ENCODE assay signal across 1 cellular context in the genomic region with DNA sequence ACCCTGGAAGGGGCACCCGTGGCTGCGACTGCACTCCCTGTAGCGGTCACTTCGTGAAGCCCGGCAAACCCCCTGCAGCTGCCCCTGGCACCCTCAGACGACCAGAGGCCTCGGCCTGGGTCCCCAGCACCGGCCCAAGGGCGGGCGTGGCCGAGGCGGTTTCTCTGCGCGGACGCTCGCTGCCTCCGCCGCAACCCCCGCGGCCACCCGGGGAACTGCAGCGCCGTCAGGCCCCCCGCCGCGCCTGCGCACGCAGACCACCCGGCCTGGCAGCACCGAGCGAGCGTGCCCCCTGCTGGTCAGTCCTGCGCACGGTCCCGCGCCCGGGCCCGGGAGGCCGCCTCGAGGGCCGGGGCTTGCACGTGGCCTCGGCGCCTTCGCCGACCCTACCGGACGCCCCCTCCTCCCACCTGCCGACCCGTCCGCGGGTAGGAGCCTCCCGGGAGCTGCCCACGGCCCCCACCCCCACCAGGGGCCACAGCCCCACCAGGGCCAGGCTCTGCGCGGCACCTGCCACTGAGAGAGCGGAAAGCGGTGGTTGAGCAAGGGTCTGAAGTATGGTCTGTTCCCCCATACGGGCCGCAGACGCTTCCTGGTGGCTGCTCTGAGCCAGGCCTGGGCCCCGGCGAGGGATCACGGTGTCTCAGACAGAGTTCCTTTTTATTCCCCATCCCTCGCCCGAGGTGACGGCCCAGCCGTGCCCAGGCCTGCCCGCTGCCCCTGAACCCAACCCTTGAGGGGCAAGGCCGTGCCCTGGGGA.
TF ChIP-seq lines count a peak whose summit lies in the region.

No MANE protein-coding gene starts in this region.

TF ChIP-seq in HepG2, 621 proteins besides CTCF, POLR2A, EP300 and RAD21 (continued from another document):
- TF ChIP-seq SALL1 (CRISPR knock-in tag; IDR thresholded peaks at IDR 0.05), result peak; percentile 86
- peak; percentile 43; the same call in 1 of the 2 replicates for TF ChIP-seq RARA (CRISPR knock-in tag; IDR thresholded peaks at IDR 0.05)
- no peak for TF ChIP-seq U2AF1 (optimal IDR thresholded peaks at IDR 0.05; ENCODE audit: low read depth, low read length)
- no peak; the same call in 1 of the 2 replicates for TF ChIP-seq ZNF670 (CRISPR knock-in tag; IDR thresholded peaks at IDR 0.05; ENCODE audit: borderline replicate concordance)
- TF ChIP-seq MAFF (IDR thresholded peaks at IDR 0.05; ENCODE audit: low read depth, low read length), result no peak
- TF ChIP-seq NFE2L1 (CRISPR knock-in tag; IDR thresholded peaks at IDR 0.05; ENCODE audit: borderline replicate concordance), result no peak
- TF ChIP-seq RBFOX2 (IDR thresholded peaks at IDR 0.05; ENCODE audit: low read depth, low read length), result peak; percentile 81
- no peak for TF ChIP-seq ZNF225 (CRISPR knock-in tag; IDR thresholded peaks at IDR 0.05)
- TF ChIP-seq TBX3 (IDR thresholded peaks at IDR 0.05; ENCODE audit: borderline replicate concordance), result no peak
- peak; percentile 89; the same call in 1 of the 2 replicates for TF ChIP-seq PAX8 (CRISPR knock-in tag; IDR thresholded peaks at IDR 0.05; ENCODE audit: borderline replicate concordance)
- TF ChIP-seq SNAI1 (CRISPR knock-in tag; IDR thresholded peaks at IDR 0.05; ENCODE audit: borderline replicate concordance), result 0 out of 2 replicates have a peak, but pooled peaks have one; percentile 56
- TF ChIP-seq SPEN (CRISPR knock-in tag; IDR thresholded peaks at IDR 0.05; ENCODE audit: low read depth), result peak; percentile 87
- peak; percentile 91 for TF ChIP-seq ZNF547 (CRISPR knock-in tag; IDR thresholded peaks at IDR 0.05)
- no peak for TF ChIP-seq ZNF207 (IDR thresholded peaks at IDR 0.05; ENCODE audit: borderline replicate concordance)
- TF ChIP-seq ZSCAN22 (CRISPR knock-in tag; IDR thresholded peaks at IDR 0.05), result peak; percentile 79; the same call in 1 of the 2 replicates
- TF ChIP-seq SOX13 (IDR thresholded peaks at IDR 0.05), result no peak
- 0 out of 4 replicates have a peak, but pooled peaks of 1 of the 2 experiments have one; percentile 27 for TF ChIP-seq SOX13 (CRISPR knock-in tag; conservative IDR thresholded peaks at IDR 0.05 in 1 of 2, IDR thresholded peaks at IDR 0.05 in 1 of 2)
- TF ChIP-seq, protein P1, sequence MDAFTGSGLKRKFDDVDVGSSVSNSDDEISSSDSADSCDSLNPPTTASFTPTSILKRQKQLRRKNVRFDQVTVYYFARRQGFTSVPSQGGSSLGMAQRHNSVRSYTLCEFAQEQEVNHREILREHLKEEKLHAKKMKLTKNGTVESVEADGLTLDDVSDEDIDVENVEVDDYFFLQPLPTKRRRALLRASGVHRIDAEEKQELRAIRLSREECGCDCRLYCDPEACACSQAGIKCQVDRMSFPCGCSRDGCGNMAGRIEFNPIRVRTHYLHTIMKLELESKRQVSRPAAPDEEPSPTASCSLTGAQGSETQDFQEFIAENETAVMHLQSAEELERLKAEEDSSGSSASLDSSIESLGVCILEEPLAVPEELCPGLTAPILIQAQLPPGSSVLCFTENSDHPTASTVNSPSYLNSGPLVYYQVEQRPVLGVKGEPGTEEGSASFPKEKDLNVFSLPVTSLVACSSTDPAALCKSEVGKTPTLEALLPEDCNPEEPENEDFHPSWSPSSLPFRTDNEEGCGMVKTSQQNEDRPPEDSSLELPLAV (CRISPR knock-in tag; conservative IDR thresholded peaks at IDR 0.05; ENCODE audit: low read depth), result no peak
- TF ChIP-seq ZNF550 (CRISPR knock-in tag; IDR thresholded peaks at IDR 0.05; ENCODE audit: borderline replicate concordance), result peak; percentile 34; the same call in 1 of the 2 replicates
- TF ChIP-seq, protein P2, sequence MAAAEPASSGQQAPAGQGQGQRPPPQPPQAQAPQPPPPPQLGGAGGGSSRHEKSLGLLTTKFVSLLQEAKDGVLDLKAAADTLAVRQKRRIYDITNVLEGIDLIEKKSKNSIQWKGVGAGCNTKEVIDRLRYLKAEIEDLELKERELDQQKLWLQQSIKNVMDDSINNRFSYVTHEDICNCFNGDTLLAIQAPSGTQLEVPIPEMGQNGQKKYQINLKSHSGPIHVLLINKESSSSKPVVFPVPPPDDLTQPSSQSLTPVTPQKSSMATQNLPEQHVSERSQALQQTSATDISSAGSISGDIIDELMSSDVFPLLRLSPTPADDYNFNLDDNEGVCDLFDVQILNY (CRISPR knock-in tag; conservative IDR thresholded peaks at IDR 0.05), result peak; percentile 76
- TF ChIP-seq ZNF724P (CRISPR knock-in tag; IDR thresholded peaks at IDR 0.05; ENCODE audit: borderline replicate concordance), result peak; percentile 80; the same call in 1 of the 2 replicates
- no peak for TF ChIP-seq NFRKB (IDR thresholded peaks at IDR 0.05)
- no peak; the same call in 1 of the 2 replicates for TF ChIP-seq GPN1 (CRISPR knock-in tag; IDR thresholded peaks at IDR 0.05; ENCODE audit: borderline replicate concordance)
- no peak for TF ChIP-seq MED8 (CRISPR knock-in tag; IDR thresholded peaks at IDR 0.05; ENCODE audit: insufficient replicate concordance)
- TF ChIP-seq SNAPC4 (CRISPR knock-in tag; IDR thresholded peaks at IDR 0.05), result no peak
- no peak for TF ChIP-seq ZNF703 (CRISPR knock-in tag; IDR thresholded peaks at IDR 0.05; ENCODE audit: borderline replicate concordance)
- no peak for TF ChIP-seq ZNF235 (CRISPR knock-in tag; IDR thresholded peaks at IDR 0.05; ENCODE audit: borderline replicate concordance)
- TF ChIP-seq SMAD1 (CRISPR knock-in tag; IDR thresholded peaks at IDR 0.05; ENCODE audit: borderline replicate concordance, low read depth), result 0 out of 2 replicates have a peak, but pooled peaks have one; percentile 55
- no peak for TF ChIP-seq SIN3B (IDR thresholded peaks at IDR 0.05; ENCODE audit: low read length)
- no peak for TF ChIP-seq ZSCAN30 (CRISPR knock-in tag; IDR thresholded peaks at IDR 0.05)
- TF ChIP-seq ZNF790 (CRISPR knock-in tag; IDR thresholded peaks at IDR 0.05; ENCODE audit: borderline replicate concordance), result no peak; the same call in 1 of the 2 replicates
- TF ChIP-seq, protein P3, sequence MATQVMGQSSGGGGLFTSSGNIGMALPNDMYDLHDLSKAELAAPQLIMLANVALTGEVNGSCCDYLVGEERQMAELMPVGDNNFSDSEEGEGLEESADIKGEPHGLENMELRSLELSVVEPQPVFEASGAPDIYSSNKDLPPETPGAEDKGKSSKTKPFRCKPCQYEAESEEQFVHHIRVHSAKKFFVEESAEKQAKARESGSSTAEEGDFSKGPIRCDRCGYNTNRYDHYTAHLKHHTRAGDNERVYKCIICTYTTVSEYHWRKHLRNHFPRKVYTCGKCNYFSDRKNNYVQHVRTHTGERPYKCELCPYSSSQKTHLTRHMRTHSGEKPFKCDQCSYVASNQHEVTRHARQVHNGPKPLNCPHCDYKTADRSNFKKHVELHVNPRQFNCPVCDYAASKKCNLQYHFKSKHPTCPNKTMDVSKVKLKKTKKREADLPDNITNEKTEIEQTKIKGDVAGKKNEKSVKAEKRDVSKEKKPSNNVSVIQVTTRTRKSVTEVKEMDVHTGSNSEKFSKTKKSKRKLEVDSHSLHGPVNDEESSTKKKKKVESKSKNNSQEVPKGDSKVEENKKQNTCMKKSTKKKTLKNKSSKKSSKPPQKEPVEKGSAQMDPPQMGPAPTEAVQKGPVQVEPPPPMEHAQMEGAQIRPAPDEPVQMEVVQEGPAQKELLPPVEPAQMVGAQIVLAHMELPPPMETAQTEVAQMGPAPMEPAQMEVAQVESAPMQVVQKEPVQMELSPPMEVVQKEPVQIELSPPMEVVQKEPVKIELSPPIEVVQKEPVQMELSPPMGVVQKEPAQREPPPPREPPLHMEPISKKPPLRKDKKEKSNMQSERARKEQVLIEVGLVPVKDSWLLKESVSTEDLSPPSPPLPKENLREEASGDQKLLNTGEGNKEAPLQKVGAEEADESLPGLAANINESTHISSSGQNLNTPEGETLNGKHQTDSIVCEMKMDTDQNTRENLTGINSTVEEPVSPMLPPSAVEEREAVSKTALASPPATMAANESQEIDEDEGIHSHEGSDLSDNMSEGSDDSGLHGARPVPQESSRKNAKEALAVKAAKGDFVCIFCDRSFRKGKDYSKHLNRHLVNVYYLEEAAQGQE (IDR thresholded peaks at IDR 0.05; ENCODE audit: borderline replicate concordance in 1 of 2, low read depth in 1 of 2, low read length in 2 of 2), result no peak
- no peak for TF ChIP-seq NFYC (CRISPR knock-in tag; IDR thresholded peaks at IDR 0.05)
- TF ChIP-seq PRMT3 (CRISPR knock-in tag; IDR thresholded peaks at IDR 0.05; ENCODE audit: borderline replicate concordance, low read depth), result no peak
- TF ChIP-seq ZNF772 (CRISPR knock-in tag; IDR thresholded peaks at IDR 0.05), result peak; percentile 39; the same call in 1 of the 2 replicates
- TF ChIP-seq, protein P4, sequence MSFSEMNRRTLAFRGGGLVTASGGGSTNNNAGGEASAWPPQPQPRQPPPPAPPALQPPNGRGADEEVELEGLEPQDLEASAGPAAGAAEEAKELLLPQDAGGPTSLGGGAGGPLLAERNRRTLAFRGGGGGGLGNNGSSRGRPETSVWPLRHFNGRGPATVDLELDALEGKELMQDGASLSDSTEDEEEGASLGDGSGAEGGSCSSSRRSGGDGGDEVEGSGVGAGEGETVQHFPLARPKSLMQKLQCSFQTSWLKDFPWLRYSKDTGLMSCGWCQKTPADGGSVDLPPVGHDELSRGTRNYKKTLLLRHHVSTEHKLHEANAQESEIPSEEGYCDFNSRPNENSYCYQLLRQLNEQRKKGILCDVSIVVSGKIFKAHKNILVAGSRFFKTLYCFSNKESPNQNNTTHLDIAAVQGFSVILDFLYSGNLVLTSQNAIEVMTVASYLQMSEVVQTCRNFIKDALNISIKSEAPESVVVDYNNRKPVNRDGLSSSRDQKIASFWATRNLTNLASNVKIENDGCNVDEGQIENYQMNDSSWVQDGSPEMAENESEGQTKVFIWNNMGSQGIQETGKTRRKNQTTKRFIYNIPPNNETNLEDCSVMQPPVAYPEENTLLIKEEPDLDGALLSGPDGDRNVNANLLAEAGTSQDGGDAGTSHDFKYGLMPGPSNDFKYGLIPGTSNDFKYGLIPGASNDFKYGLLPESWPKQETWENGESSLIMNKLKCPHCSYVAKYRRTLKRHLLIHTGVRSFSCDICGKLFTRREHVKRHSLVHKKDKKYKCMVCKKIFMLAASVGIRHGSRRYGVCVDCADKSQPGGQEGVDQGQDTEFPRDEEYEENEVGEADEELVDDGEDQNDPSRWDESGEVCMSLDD (CRISPR knock-in tag; IDR thresholded peaks at IDR 0.05; ENCODE audit: borderline replicate concordance), result no peak
- TF ChIP-seq ZNF564 (CRISPR knock-in tag; IDR thresholded peaks at IDR 0.05), result 0 out of 2 replicates have a peak, but pooled peaks have one; percentile 31
- no peak for TF ChIP-seq ZNF296 (CRISPR knock-in tag; conservative IDR thresholded peaks at IDR 0.05)
- peak; percentile 72; the same call in 1 of the 2 replicates for TF ChIP-seq FOXC1 (CRISPR knock-in tag; IDR thresholded peaks at IDR 0.05; ENCODE audit: borderline replicate concordance)
- peak; percentile 99 for TF ChIP-seq MAX (IDR thresholded peaks at IDR 0.05)
- TF ChIP-seq SRSF1 (optimal IDR thresholded peaks at IDR 0.05; ENCODE audit: low read depth, low read length), result no peak
- no peak for TF ChIP-seq SOX6 (IDR thresholded peaks at IDR 0.05)
- TF ChIP-seq SOX6 (CRISPR knock-in tag; IDR thresholded peaks at IDR 0.05), result no peak
- TF ChIP-seq XRCC5 (optimal IDR thresholded peaks at IDR 0.05; ENCODE audit: low read length), result peak; percentile 84
- TF ChIP-seq ONECUT2 (CRISPR knock-in tag; IDR thresholded peaks at IDR 0.05), result no peak
- TF ChIP-seq ZNF776 (CRISPR knock-in tag; IDR thresholded peaks at IDR 0.05), result peak; percentile 59; the same call in 1 of the 2 replicates
